ENCODE assay signal across 1 cellular context in the genomic region with DNA sequence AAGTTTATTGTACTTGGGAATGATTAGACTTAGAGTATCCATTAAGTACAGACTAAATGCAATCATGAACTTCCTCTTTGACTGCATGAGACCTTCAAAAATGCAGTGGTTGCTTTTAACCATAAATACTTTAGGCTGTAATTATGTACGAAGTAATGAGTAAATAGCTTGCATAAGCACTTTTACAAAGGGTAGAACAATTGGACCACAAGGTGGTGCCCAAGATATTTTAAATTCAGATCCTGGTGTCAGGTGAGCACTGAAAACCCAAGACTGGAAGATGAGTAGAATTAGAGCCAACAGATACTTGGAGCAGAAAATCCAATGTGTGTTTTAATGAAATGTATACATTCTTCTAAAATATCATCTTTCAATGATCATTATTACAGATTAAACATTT.
TF ChIP-seq lines count a peak whose summit lies in the region.

No MANE protein-coding gene starts in this region.

TF ChIP-seq in GM23338, 12 proteins besides CTCF, POLR2A, EP300 and RAD21 (continued from another document):
- TF ChIP-seq, protein P1, sequence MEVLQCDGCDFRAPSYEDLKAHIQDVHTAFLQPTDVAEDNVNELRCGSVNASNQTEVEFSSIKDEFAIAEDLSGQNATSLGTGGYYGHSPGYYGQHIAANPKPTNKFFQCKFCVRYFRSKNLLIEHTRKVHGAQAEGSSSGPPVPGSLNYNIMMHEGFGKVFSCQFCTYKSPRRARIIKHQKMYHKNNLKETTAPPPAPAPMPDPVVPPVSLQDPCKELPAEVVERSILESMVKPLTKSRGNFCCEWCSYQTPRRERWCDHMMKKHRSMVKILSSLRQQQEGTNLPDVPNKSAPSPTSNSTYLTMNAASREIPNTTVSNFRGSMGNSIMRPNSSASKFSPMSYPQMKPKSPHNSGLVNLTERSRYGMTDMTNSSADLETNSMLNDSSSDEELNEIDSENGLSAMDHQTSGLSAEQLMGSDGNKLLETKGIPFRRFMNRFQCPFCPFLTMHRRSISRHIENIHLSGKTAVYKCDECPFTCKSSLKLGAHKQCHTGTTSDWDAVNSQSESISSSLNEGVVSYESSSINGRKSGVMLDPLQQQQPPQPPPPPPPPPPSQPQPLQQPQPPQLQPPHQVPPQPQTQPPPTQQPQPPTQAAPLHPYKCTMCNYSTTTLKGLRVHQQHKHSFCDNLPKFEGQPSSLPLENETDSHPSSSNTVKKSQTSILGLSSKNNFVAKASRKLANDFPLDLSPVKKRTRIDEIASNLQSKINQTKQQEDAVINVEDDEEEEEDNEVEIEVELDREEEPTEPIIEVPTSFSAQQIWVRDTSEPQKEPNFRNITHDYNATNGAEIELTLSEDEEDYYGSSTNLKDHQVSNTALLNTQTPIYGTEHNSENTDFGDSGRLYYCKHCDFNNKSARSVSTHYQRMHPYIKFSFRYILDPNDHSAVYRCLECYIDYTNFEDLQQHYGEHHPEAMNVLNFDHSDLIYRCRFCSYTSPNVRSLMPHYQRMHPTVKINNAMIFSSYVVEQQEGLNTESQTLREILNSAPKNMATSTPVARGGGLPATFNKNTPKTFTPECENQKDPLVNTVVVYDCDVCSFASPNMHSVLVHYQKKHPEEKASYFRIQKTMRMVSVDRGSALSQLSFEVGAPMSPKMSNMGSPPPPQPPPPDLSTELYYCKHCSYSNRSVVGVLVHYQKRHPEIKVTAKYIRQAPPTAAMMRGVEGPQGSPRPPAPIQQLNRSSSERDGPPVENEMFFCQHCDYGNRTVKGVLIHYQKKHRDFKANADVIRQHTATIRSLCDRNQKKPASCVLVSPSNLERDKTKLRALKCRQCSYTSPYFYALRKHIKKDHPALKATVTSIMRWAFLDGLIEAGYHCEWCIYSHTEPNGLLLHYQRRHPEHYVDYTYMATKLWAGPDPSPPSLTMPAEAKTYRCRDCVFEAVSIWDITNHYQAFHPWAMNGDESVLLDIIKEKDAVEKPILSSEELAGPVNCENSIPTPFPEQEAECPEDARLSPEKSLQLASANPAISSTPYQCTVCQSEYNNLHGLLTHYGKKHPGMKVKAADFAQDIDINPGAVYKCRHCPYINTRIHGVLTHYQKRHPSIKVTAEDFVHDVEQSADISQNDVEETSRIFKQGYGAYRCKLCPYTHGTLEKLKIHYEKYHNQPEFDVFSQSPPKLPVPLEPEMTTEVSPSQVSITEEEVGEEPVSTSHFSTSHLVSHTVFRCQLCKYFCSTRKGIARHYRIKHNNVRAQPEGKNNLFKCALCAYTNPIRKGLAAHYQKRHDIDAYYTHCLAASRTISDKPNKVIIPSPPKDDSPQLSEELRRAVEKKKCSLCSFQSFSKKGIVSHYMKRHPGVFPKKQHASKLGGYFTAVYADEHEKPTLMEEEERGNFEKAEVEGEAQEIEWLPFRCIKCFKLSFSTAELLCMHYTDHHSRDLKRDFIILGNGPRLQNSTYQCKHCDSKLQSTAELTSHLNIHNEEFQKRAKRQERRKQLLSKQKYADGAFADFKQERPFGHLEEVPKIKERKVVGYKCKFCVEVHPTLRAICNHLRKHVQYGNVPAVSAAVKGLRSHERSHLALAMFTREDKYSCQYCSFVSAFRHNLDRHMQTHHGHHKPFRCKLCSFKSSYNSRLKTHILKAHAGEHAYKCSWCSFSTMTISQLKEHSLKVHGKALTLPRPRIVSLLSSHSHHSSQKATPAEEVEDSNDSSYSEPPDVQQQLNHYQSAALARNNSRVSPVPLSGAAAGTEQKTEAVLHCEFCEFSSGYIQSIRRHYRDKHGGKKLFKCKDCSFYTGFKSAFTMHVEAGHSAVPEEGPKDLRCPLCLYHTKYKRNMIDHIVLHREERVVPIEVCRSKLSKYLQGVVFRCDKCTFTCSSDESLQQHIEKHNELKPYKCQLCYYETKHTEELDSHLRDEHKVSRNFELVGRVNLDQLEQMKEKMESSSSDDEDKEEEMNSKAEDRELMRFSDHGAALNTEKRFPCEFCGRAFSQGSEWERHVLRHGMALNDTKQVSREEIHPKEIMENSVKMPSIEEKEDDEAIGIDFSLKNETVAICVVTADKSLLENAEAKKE (CRISPR knock-in tag; IDR thresholded peaks at IDR 0.05): no peak
- TF ChIP-seq ZNF114 (CRISPR knock-in tag; IDR thresholded peaks at IDR 0.05) (no peak), EZH2 (IDR thresholded peaks at IDR 0.05; ENCODE audit: low read depth, unreplicated experiment) (no peak), NANOG (IDR thresholded peaks at IDR 0.05; ENCODE audit: borderline replicate concordance) (no peak), STAT1 (IDR thresholded peaks at IDR 0.05; ENCODE audit: unreplicated experiment) (no peak)
